Comparison of ENCODE assay signal across 8 cellular contexts in the genomic region with DNA sequence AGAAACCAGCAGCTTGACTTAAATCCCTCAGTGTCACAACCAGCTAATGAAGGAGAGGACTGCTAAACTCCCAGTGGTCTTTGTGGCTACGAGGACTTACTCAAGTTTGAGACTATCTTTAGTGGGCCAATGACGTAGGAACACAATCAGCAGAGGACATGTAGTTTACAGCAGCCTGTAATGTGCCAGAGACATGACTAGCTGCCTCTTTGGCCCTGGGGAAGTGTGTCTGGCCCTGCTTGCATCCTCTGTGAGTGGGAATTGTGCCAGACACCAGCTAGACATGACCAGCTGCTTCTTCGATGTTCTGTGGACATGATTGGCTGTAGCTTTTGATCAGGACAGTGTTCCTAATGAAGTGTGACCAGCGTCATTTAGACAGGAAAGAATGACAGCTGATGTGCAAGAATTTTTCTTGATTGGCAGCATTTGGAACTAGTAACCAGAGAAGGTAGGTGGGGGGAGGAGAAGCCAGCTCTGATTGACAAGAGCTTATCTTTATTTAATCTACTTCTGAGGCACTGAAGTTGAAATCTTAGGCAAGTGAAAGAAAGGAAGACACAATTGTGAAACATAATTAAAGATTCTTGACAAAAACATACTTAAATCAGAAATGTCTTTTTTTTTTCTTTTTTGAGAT.
DNase-seq lines count a peak whose midpoint lies in the region; ATAC-seq and TF ChIP-seq lines count a peak whose summit lies in the region.

No MANE protein-coding gene starts in this region.

- H3K4me2 ChIP-seq in PC-9 = no peak overlapping the region

- no peaks in the 10 kb centered on the region for H3K79me2 ChIP-seq in PC-9 (ENCODE audit: low read depth)

- DNase-seq in AG08395 (ENCODE audit: low spot score) (peak; percentile 45), anterior cingulate cortex (lab: John Stamatoyannopoulos, UW) (peak in 32 of 58 donors; percentile 2 to 43 (median 14)), PC-9 (no peak), SIG-M5 treated with dmso at 0.1 percent for 504 hours (lab: John Stamatoyannopoulos, UW; ENCODE audit: unreplicated experiment) (no peak), spleen (no peak)
- DNase-seq in natural killer cell treated with Interleukin-12 subunit alpha and Interleukin-12 subunit beta and Interleukin-15 and Interleukin-18, amount 100 ng/mL, for 72 hours (ENCODE audit: low spot score) = no peak

- H3K36me3 ChIP-seq in PC-9 (ENCODE audit: low read depth) (no peaks in the 10 kb centered on the region), spleen (no peaks in the 10 kb centered on the region)

- H3K36me3 Mint-ChIP-seq in natural killer cell treated with Interleukin-12 subunit alpha and Interleukin-12 subunit beta and Interleukin-15 and Interleukin-18, amount 100 ng/mL, for 72 hours = no peaks in the 10 kb centered on the region

- TF ChIP-seq POLR2A in spleen (IDR thresholded peaks at IDR 0.05) = no peak

- ATAC-seq in GM18909 (IDR thresholded peaks at IDR 0.05; ENCODE audit: poor library complexity, unreplicated experiment) (peak; percentile 53), HG03135 (IDR thresholded peaks at IDR 0.05; ENCODE audit: unreplicated experiment) (peak; percentile 52)
- peak in 1 of 2 donors; percentile 39 for ATAC-seq in natural killer cell treated with Interleukin-12 subunit alpha and Interleukin-12 subunit beta and Interleukin-15 and Interleukin-18, amount 100 ng/mL, for 72 hours

- no TSS peak for BruUV-seq in PC-9 (replicated peaks; lab: Mats Ljungman, UMichigan)

- H3K4me3 Mint-ChIP-seq in natural killer cell treated with Interleukin-12 subunit alpha and Interleukin-12 subunit beta and Interleukin-15 and Interleukin-18, amount 100 ng/mL, for 72 hours = peak overlapping the region; percentile 42

- H3K4me3 ChIP-seq in PC-9 (no peak overlapping the region), spleen (no peak overlapping the region)

- CTCF ChIA-PET in PC-9 (lab: Charles Lee) = no interaction called here

- no peaks in the 10 kb centered on the region for H4K20me1 ChIP-seq in PC-9 (ENCODE audit: insufficient read depth)

- H3K4me1 ChIP-seq in PC-9 (replicated peaks; ENCODE audit: insufficient read depth) (no peaks in the 10 kb centered on the region), spleen (peaks cover 0 to 25% (median 8%) of the 10 kb centered on the region in 6 donors)

- peaks cover 0 to 2% of the 10 kb centered on the region in 2 donors for H3K27me3 Mint-ChIP-seq in natural killer cell treated with Interleukin-12 subunit alpha and Interleukin-12 subunit beta and Interleukin-15 and Interleukin-18, amount 100 ng/mL, for 72 hours

- H3K9me3 ChIP-seq in PC-9 (ENCODE audit: insufficient read depth, low read depth) = no peaks in the 10 kb centered on the region
- H3K9me3 ChIP-seq in spleen = no peaks in the 10 kb centered on the region

- intact Hi-C loops in PC-9 (cut with micrococcal nuclease; ENCODE audit: unreplicated experiment) = no loop called here
- intact Hi-C loops in spleen (cut with DNase I; ENCODE audit: low total_unique reads) = no loop called here

- no peak for TF ChIP-seq CTCF in PC-9 (conservative IDR thresholded peaks at IDR 0.05)
- no peak for TF ChIP-seq CTCF in spleen (IDR thresholded peaks at IDR 0.05 in 8 of 11, conservative IDR thresholded peaks at IDR 0.05 in 3 of 11)

- 14 to 25% (median 14%) methylated on average over 4 of the region's 4 CpGs for WGBS in spleen, 5 donors

- H3K27ac ChIP-seq in PC-9 = no peak overlapping the region
- H3K27ac ChIP-seq in spleen = no peak overlapping the region

- POLR2A ChIA-PET in PC-9 (lab: Charles Lee; ENCODE audit: unreplicated experiment) = no interaction called here

- H3K27me3 ChIP-seq in PC-9 (ENCODE audit: insufficient read depth, low read depth) (peaks cover 10% of the 10 kb centered on the region; the same call in 1 of the 2 replicates), spleen (replicated peaks in 1 of 7) (no peaks in the 10 kb centered on the region)

- no peaks in the 10 kb centered on the region for H3K9me2 ChIP-seq in PC-9 (ENCODE audit: insufficient read depth)

- H3K27ac Mint-ChIP-seq in natural killer cell treated with Interleukin-12 subunit alpha and Interleukin-12 subunit beta and Interleukin-15 and Interleukin-18, amount 100 ng/mL, for 72 hours = no peak overlapping the region

- H2AFZ ChIP-seq in PC-9 = no peak overlapping the region

- no peaks in the 10 kb centered on the region for H3K9me3 Mint-ChIP-seq in natural killer cell treated with Interleukin-12 subunit alpha and Interleukin-12 subunit beta and Interleukin-15 and Interleukin-18, amount 100 ng/mL, for 72 hours

- no peaks in the 10 kb centered on the region for H3F3A ChIP-seq in PC-9 (ENCODE audit: insufficient read depth, low read depth)

- H3K4me1 Mint-ChIP-seq in natural killer cell treated with Interleukin-12 subunit alpha and Interleukin-12 subunit beta and Interleukin-15 and Interleukin-18, amount 100 ng/mL, for 72 hours (ENCODE audit: low read depth in 2 of 2) = peaks cover 15 to 22% of the 10 kb centered on the region in 2 donors

Comparison
In these comparisons a context has a peak if more than half of its experiments do, and no peak if none do; other contexts are left out.
1. DNase-seq: peak in AG08395 (single experiment) and anterior cingulate cortex (32 of 58); none in natural killer cell treated with Interleukin-12 subunit alpha and Interleukin-12 subunit beta and Interleukin-15 and Interleukin-18, amount 100 ng/mL, for 72 hours (single experiment), PC-9 (0 of 2), SIG-M5 treated with dmso at 0.1 percent for 504 hours (single experiment) and spleen (single experiment).